ENCODE assay signal across 15 cellular contexts in genomic region chr10:78199759-78200158, GRCh38.
"Had no signal": no experiment of that assay in that cellular context is flagged by ENCODE, and none has a peak within 500 bp of the region (broad histone marks: within the 10 kb centered on the region; RNA-seq: fewer than 3 reads in every experiment).

No MANE protein-coding gene starts in this region.

- H3K4me1 ChIP-seq: vagina had no signal

- FAIRE-seq: frontal cortex, keratinocyte had no signal

- H3K27ac ChIP-seq: dorsolateral prefrontal cortex, heart right ventricle, spleen, tibial artery, vagina had no signal

- H3K9me3 ChIP-seq: heart right ventricle, spleen, tibial artery, vagina had no signal

- H3K27me3 ChIP-seq: dorsolateral prefrontal cortex, heart right ventricle, spleen, tibial artery, vagina had no signal

- H3K4me3 ChIP-seq: dorsolateral prefrontal cortex, heart right ventricle, spleen, tibial artery, vagina had no signal

- H3K36me3 ChIP-seq: heart right ventricle, spleen, tibial artery, vagina had no signal

- ATAC-seq: activated T-cell treated with anti-CD3 and anti-CD28 coated beads, Interleukin-2, amount 50 U/mL, for 72 hours; heart right ventricle; left ventricle myocardium superior; sciatic nerve; stimulated activated memory B cell treated with anti-CD40 and anti-IgM and Interleukin-4, amounts not matched to agents 10 μg/mL and 1 μg/mL and 100 μg/mL, for 72 hours had no signal

- DNase-seq: activated CD4-positive, alpha-beta memory T cell treated with anti-CD3 and anti-CD28 coated beads, Interleukin-2, amount 10 ng/mL, durations not matched to agents 7 days and 5 days; activated gamma-delta T cell treated with Interleukin-2 at 50 U/mL for 16 hours; activated naive CD8-positive, alpha-beta T cell treated with anti-CD3 and anti-CD28 coated beads for 36 hours; activated T-cell treated with anti-CD3 and anti-CD28 coated beads, Interleukin-2, amount 50 U/mL, for 72 hours; dorsolateral prefrontal cortex; heart right ventricle; left ventricle myocardium superior; spleen; stimulated activated CD4-positive, alpha-beta T cell treated with anti-CD3 and anti-CD28 coated beads, Interleukin-1b, Interleukin-23, amount 100 ng/mL, for 48 hours; tibial artery had no signal
